In the genomic region with DNA sequence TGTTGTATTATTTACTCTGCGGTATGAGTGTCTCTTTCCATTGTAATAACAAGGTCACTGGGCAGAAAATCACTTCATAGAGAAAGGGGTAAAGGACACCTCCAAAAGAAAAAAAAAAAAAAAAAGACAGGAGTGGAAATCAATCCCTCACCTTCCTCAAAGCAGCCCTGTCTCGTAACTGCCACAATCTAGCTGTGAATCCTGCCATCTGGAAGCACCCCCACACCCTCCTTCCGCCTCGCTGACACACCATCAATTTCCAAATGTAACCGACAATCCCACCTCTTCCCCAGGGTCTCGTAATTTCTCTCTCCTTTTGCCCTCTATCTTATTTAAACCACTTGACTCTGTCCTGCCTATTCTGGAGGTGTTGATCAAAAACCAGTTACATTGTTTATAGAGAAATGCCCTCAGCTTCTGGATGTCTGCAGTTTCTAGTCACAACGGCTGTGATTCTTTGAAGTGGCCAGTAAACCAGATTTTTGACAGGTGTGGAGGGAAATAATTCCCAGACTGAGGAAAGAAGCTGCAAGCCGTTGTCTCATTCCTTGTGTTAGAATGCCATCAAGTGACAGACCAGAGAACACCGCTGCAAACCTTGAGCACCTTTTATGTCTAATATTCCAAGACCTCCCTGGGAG, we compare ENCODE assay signal across 9 cellular contexts. TPM values are rescaled to one million over a fixed set of nuclear protein-coding genes. Genes with fewer than 3 reads are reported as not detected.
DNase-seq lines count a peak whose midpoint lies in the region; ATAC-seq and TF ChIP-seq lines count a peak whose summit lies in the region.
"Had no signal": no experiment of that assay in that cellular context is flagged by ENCODE, and none has a peak within 500 bp of the region (broad histone marks: within the 10 kb centered on the region; RNA-seq: fewer than 3 reads in every experiment).

No MANE protein-coding gene starts in this region.

- no peak overlapping the region for H3K27ac Mint-ChIP-seq in Calu3 (ENCODE audit: unreplicated experiment)

- H2AK5ac ChIP-seq in IMR-90 (ENCODE audit: low read depth, low read length), result no peak overlapping the region

- H3K9ac ChIP-seq in IMR-90 (ENCODE audit: low read depth, low read length) (no peak overlapping the region), colonic mucosa (ENCODE audit: low read depth in 2 of 2, low read length in 2 of 2) (no peak overlapping the region)

- H3K56ac ChIP-seq in IMR-90 (ENCODE audit: extremely low read depth, insufficient read depth, low read length), result no peak overlapping the region

- no peaks in the 10 kb centered on the region for H3K36me3 Mint-ChIP-seq in Calu3 (ENCODE audit: insufficient read depth, unreplicated experiment)

- no CpG with 5 or more reads among the region's 9 CpGs for WGBS in IMR-90 (ENCODE audit: extremely low coverage in 2 of 2, insufficient read length in 1 of 2), 2 experiments
- WGBS in heart left ventricle, 4 donors, result 32 to 44% (median 40%) methylated on average over 9 of the region's 9 CpGs

- in situ Hi-C loops in IMR-90 (cut with MboI; ENCODE audit: low sequenced_read_pairs), result no loop called here

- H3K36me3 ChIP-seq in IMR-90 (ENCODE audit: control insufficient read depth, insufficient read depth, low read length) (no peaks in the 10 kb centered on the region), colonic mucosa (no peaks in the 10 kb centered on the region), heart left ventricle (no peaks in the 10 kb centered on the region)
- H3K36me3 ChIP-seq: upper lobe of right lung had no signal

- CTCF ChIA-PET in Calu3 (lab: Charles Lee) (interaction anchor here (0.7 to 1.3 kb wide), 2 partner anchors 129 to 734 kb away, joined by 5 to 7 read pairs; no protein-coding TSS in a partner anchor), IMR-90 (lab: Yijun Ruan, JAX) (interaction anchor here (0.6 kb wide), 1 partner anchor 12 kb away, joined by 3 read pairs; no protein-coding TSS in a partner anchor)

- H2AFZ ChIP-seq in IMR-90 (replicated peaks; ENCODE audit: low read length, poor library complexity), result no peak overlapping the region

- no peak overlapping the region for H3K4me3 ChIP-seq in IMR-90 (ENCODE audit: insufficient read depth, low read depth, low read length)
- no peak overlapping the region for H3K4me3 ChIP-seq in colonic mucosa
- H3K4me3 ChIP-seq in heart left ventricle, result no peak overlapping the region
- H3K4me3 ChIP-seq: upper lobe of right lung had no signal

- H2BK15ac ChIP-seq in IMR-90 (ENCODE audit: low read depth, low read length), result no peak overlapping the region

- H2BK5ac ChIP-seq in IMR-90 (ENCODE audit: low read depth, low read length, poor library complexity, severe bottlenecking), result no peak overlapping the region

- BruUV-seq in Calu3 (replicated peaks; lab: Mats Ljungman, UMichigan) (no TSS peak), IMR-90 (replicated peaks; lab: Mats Ljungman, UMichigan) (no TSS peak)

- H4K5ac ChIP-seq in IMR-90 (ENCODE audit: low read depth, low read length), result no peak overlapping the region

- no peak overlapping the region for H3K18ac ChIP-seq in IMR-90 (ENCODE audit: low read depth, low read length)

- H3K23ac ChIP-seq in IMR-90 (ENCODE audit: low read depth, low read length), result no peak overlapping the region

- peak; percentile 58 for TF ChIP-seq RAD21 in IMR-90 (IDR thresholded peaks at IDR 0.05; ENCODE audit: low read length)

- H3K27me3 ChIP-seq in IMR-90 (ENCODE audit: control insufficient read depth, insufficient read depth, low read length) (peaks cover 18% of the 10 kb centered on the region), colonic mucosa (no peaks in the 10 kb centered on the region), heart left ventricle (peaks cover 0 to 52% (median 13%) of the 10 kb centered on the region in 9 donors)

- no peaks in the 10 kb centered on the region for H3K79me1 ChIP-seq in IMR-90 (ENCODE audit: low read depth in 1 of 2, low read length in 2 of 2)

- H4K91ac ChIP-seq in IMR-90 (ENCODE audit: insufficient read depth, low read depth, low read length), result no peak overlapping the region

- H2AK9ac ChIP-seq in IMR-90 (replicated peaks; ENCODE audit: low read depth, low read length, poor library complexity), result no peak overlapping the region

- H3K27me3 Mint-ChIP-seq in Calu3 (ENCODE audit: unreplicated experiment), result peaks cover 62% of the 10 kb centered on the region

- TF ChIP-seq POLR2A in IMR-90 (IDR thresholded peaks at IDR 0.05; ENCODE audit: low read depth, low read length), result no peak
- no peak for TF ChIP-seq POLR2A in heart left ventricle (IDR thresholded peaks at IDR 0.05)

- H3K4me3 Mint-ChIP-seq in Calu3 (ENCODE audit: low read depth, unreplicated experiment), result no peak overlapping the region

- DNase-seq in Calu3 (peak; percentile 24), IMR-90 (peak; percentile 40), RKO (ENCODE audit: low spot score) (peak; percentile 51), inferior parietal cortex (ENCODE audit: extremely low spot score) (peak; percentile 50), colonic mucosa (no peak), heart left ventricle (no peak)
- DNase-seq: upper lobe of right lung had no signal

- dilution Hi-C loops in IMR-90 (cut with HindIII; ENCODE audit: low sequenced_read_pairs, unreplicated experiment), result no loop called here

- H3K4me1 ChIP-seq in IMR-90 (ENCODE audit: control insufficient read depth, insufficient read depth, low read length) (no peaks in the 10 kb centered on the region), colonic mucosa (no peaks in the 10 kb centered on the region), heart left ventricle (no peaks in the 10 kb centered on the region)
- H3K4me1 ChIP-seq: upper lobe of right lung had no signal

- TF ChIP-seq CTCF in Calu3 (IDR thresholded peaks at IDR 0.05; ENCODE audit: unreplicated experiment) (no peak), IMR-90 (conservative IDR thresholded peaks at IDR 0.05; ENCODE audit: low read depth, low read length) (peak; percentile 47), colonic mucosa (IDR thresholded peaks at IDR 0.05) (no peak), heart left ventricle (IDR thresholded peaks at IDR 0.05) (peak in 2 of 12 donors; percentile 9 to 13)

- no peaks in the 10 kb centered on the region for H4K20me1 ChIP-seq in IMR-90 (ENCODE audit: insufficient read depth, low read length)

- H3K9me3 Mint-ChIP-seq in Calu3 (ENCODE audit: low read depth, unreplicated experiment), result no peaks in the 10 kb centered on the region

- H3K27ac ChIP-seq in IMR-90 (ENCODE audit: insufficient read depth, low read length) (no peak overlapping the region), colonic mucosa (no peak overlapping the region), heart left ventricle (no peak overlapping the region)
- H3K27ac ChIP-seq: upper lobe of right lung had no signal

- H3K4ac ChIP-seq in IMR-90 (ENCODE audit: low read depth, low read length), result no peak overlapping the region

- H4K8ac ChIP-seq in IMR-90 (ENCODE audit: low read depth in 2 of 2, low read length in 2 of 2), result no peak overlapping the region

- H3K14ac ChIP-seq in IMR-90 (replicated peaks; ENCODE audit: low read depth, low read length), result no peak overlapping the region

- no peaks in the 10 kb centered on the region for H3K9me3 ChIP-seq in IMR-90 (ENCODE audit: control insufficient read depth, insufficient read depth, low read length)
- no peaks in the 10 kb centered on the region for H3K9me3 ChIP-seq in colonic mucosa
- H3K9me3 ChIP-seq in heart left ventricle, result no peaks in the 10 kb centered on the region
- H3K9me3 ChIP-seq: upper lobe of right lung had no signal

- H3K9me1 ChIP-seq in IMR-90 (ENCODE audit: insufficient read depth, low read length), result no peaks in the 10 kb centered on the region

- POLR2A ChIA-PET in IMR-90 (lab: Charles Lee; ENCODE audit: unreplicated experiment), result no interaction called here

- no peaks in the 10 kb centered on the region for H3K4me1 Mint-ChIP-seq in Calu3 (ENCODE audit: low read depth, unreplicated experiment)

- H2BK20ac ChIP-seq in IMR-90 (ENCODE audit: low read depth, low read length), result no peak overlapping the region

- intact Hi-C loops in Calu3 (cut with micrococcal nuclease; ENCODE audit: unreplicated experiment), result loop anchor here (5.0 kb wide), 1 partner anchor 130 kb away; no protein-coding TSS in a partner anchor
- intact Hi-C loops in IMR-90 (cut with micrococcal nuclease), result no loop called here
- intact Hi-C loops in colonic mucosa (cut with DNase I), result no loop called here
- intact Hi-C loops in heart left ventricle (cut with DNase I), result no loop called here

- no peak overlapping the region for H3K4me2 ChIP-seq in IMR-90 (ENCODE audit: low read depth, low read length)

- ATAC-seq in IMR-90 (ENCODE audit: low read depth) (peak; percentile 46; the same call in 1 of the 2 replicates), GM21367 (IDR thresholded peaks at IDR 0.05; ENCODE audit: unreplicated experiment) (no peak), HG03095 (IDR thresholded peaks at IDR 0.05; ENCODE audit: unreplicated experiment) (no peak), heart left ventricle (no peak)
- ATAC-seq: upper lobe of right lung had no signal

- H2BK120ac ChIP-seq in IMR-90 (ENCODE audit: low read depth, low read length), result no peak overlapping the region

TF ChIP-seq in IMR-90, 13 proteins besides CTCF, POLR2A, EP300 and RAD21:
- peak; percentile 18; the same call in 1 of the 2 replicates for TF ChIP-seq SMC3 (IDR thresholded peaks at IDR 0.05; ENCODE audit: low read depth, low read length)
- no peak for TF ChIP-seq MXI1 (IDR thresholded peaks at IDR 0.05; ENCODE audit: borderline replicate concordance, low read depth, low read length)

RNA-seq across cellular contexts. Expression of a gene that starts 9.1 kb away (rescaled TPM):
- total RNA-seq in Calu3 (2022), result 72.9 and 77.9 TPM in 2 replicates
- 65.1 and 85.5 TPM in 2 replicates for total RNA-seq in IMR-90 (2012; rRNA removed)
- 81.2 and 87.2 TPM in 2 replicates for polyA plus RNA-seq in IMR-90 (2012; rRNA removed)
- 17.6 and 33.7 TPM in 2 replicates for polyA plus RNA-seq in IMR-90 (2012; cell fraction: cytosol; rRNA removed)
- polyA plus RNA-seq in IMR-90 (2012; cell fraction: nucleus; rRNA removed; ENCODE audit: low replicate concordance), result 20.6 and 93.1 TPM in 2 replicates
- 10 to 100 TPM; 52.4 to 87.5 TPM for total RNA-seq in colonic mucosa
- 10 to 100 TPM; 41.2 to 69.3 (median 51.1) TPM for total RNA-seq in heart left ventricle
- polyA plus RNA-seq in heart left ventricle, result 100 to 1,000 TPM in 1 of 2 donors, 10 to 100 TPM in 1; 55.1 to 157 TPM

Comparison
In these comparisons a context has a peak if more than half of its experiments do, and no peak if none do; other contexts are left out.
1. DNase-seq: peak in Calu3 (single experiment), IMR-90 (single experiment), RKO (single experiment) and inferior parietal cortex (single experiment); none in colonic mucosa (single experiment) and heart left ventricle (0 of 5).